8 cellular contexts compared by ENCODE assay signal in genomic region chr12:120225852-120226640, GRCh38. TPM values are rescaled to one million over a fixed set of nuclear protein-coding genes. Genes with fewer than 3 reads are reported as not detected.
DNase-seq lines count a peak whose midpoint lies in the region; ATAC-seq and FAIRE-seq lines count a peak whose summit lies in the region.

No MANE protein-coding gene starts in this region.

- H3K36me3 ChIP-seq in ACC112 (ENCODE audit: insufficient read depth, low read length) = peaks cover 24% of the 10 kb centered on the region; the same call in 1 of the 2 replicates

- peaks cover 94% of the 10 kb centered on the region for H3K79me2 ChIP-seq in ACC112 (ENCODE audit: control insufficient read depth, insufficient read depth, low read length, unreplicated experiment)

- no peak overlapping the region for H2AFZ ChIP-seq in ACC112 (ENCODE audit: low read length, unreplicated experiment)

- peak in 1 of 2 donors; percentile 35 for DNase-seq in activated T-cell treated with anti-CD3 and anti-CD28 coated beads, Interleukin-2, amount 50 U/mL, for 72 hours
- DNase-seq in left lobe of liver (ENCODE audit: low spot score) = no peak
- no peak for DNase-seq in iPS-NIHi7 (ENCODE audit: extremely low spot score)
- DNase-seq in urothelium cell line (ENCODE audit: low spot score) = no peak
- DNase-seq in NCI-H2171 (lab: John Stamatoyannopoulos, UW) = no peak

- H3K4me3 Mint-ChIP-seq in activated T-cell treated with anti-CD3 and anti-CD28 coated beads, Interleukin-2, amount 50 U/mL, for 72 hours = peak overlapping the region; percentile 78 to 87

- H3K27ac Mint-ChIP-seq in activated T-cell treated with anti-CD3 and anti-CD28 coated beads, Interleukin-2, amount 50 U/mL, for 72 hours = peak overlapping the region; percentile 96

- H3K27ac ChIP-seq in ACC112 (ENCODE audit: low read depth, low read length) = peak overlapping the region; percentile 52

- H3K27me3 Mint-ChIP-seq in activated T-cell treated with anti-CD3 and anti-CD28 coated beads, Interleukin-2, amount 50 U/mL, for 72 hours (ENCODE audit: low read depth) = no peaks in the 10 kb centered on the region

- FAIRE-seq in urothelium cell line (lab: Jason Lieb, UNC) = no peak

- H3K4me3 ChIP-seq in ACC112 (ENCODE audit: low read depth, low read length) = no peak overlapping the region

- H3K27me3 ChIP-seq in ACC112 (ENCODE audit: insufficient read depth, low read length) = no peaks in the 10 kb centered on the region

- H3K9me3 Mint-ChIP-seq in activated T-cell treated with anti-CD3 and anti-CD28 coated beads, Interleukin-2, amount 50 U/mL, for 72 hours = no peaks in the 10 kb centered on the region

- H3K4me1 ChIP-seq in ACC112 (ENCODE audit: control insufficient read depth, insufficient read depth, low read length, unreplicated experiment) = peaks cover 72% of the 10 kb centered on the region

- peaks cover 0 to 8% of the 10 kb centered on the region in 2 donors for H3K36me3 Mint-ChIP-seq in activated T-cell treated with anti-CD3 and anti-CD28 coated beads, Interleukin-2, amount 50 U/mL, for 72 hours (ENCODE audit: insufficient read depth in 2 of 2)

- peaks cover 58% of the 10 kb centered on the region for H3K4me1 Mint-ChIP-seq in activated T-cell treated with anti-CD3 and anti-CD28 coated beads, Interleukin-2, amount 50 U/mL, for 72 hours (ENCODE audit: low read depth)

- ATAC-seq in GM21390 (IDR thresholded peaks at IDR 0.05; ENCODE audit: unreplicated experiment) = peak; percentile 46
- ATAC-seq in activated T-cell treated with anti-CD3 and anti-CD28 coated beads, Interleukin-2, amount 50 U/mL, for 72 hours (replicated peaks in 1 of 2) = peak; percentile 27 to 47
- ATAC-seq in left lobe of liver = peak; percentile 6
- ATAC-seq in GM19035 (IDR thresholded peaks at IDR 0.05; ENCODE audit: unreplicated experiment) = no peak

RNA-seq across cellular contexts. Expression of gene RPLP0, which starts 25.1 kb away (rescaled TPM):
- total RNA-seq in activated T-cell treated with anti-CD3 and anti-CD28 coated beads, Interleukin-2, amount 50 U/mL, for 72 hours = 1,000 to 10,000 TPM; 4,846 to 5,223 TPM
- 743 TPM for total RNA-seq in left lobe of liver

RNA-seq across cellular contexts. Expression of gene GCN1, which starts 31.5 kb away (rescaled TPM):
- total RNA-seq in activated T-cell treated with anti-CD3 and anti-CD28 coated beads, Interleukin-2, amount 50 U/mL, for 72 hours = 100 to 1,000 TPM in 1 of 2 donors, 10 to 100 TPM in 1; 93.1 to 106 TPM
- total RNA-seq in left lobe of liver = 42.7 TPM

RNA-seq across cellular contexts. Expression of gene PXN, which starts 39.5 kb away (rescaled TPM):
- 10 to 100 TPM; 80.5 to 89.6 TPM for total RNA-seq in activated T-cell treated with anti-CD3 and anti-CD28 coated beads, Interleukin-2, amount 50 U/mL, for 72 hours
- 24.0 TPM for total RNA-seq in left lobe of liver
